ENCODE assay signal across 12 cellular contexts in genomic region chr1:51973587-51974474, GRCh38. TPM values are rescaled to one million over a fixed set of nuclear protein-coding genes. Genes with fewer than 3 reads are reported as not detected.
A peak's percentile ranks its signal among the peaks of the same experiment; 100 is the strongest.
DNase-seq lines count a peak whose midpoint lies in the region; ATAC-seq and TF ChIP-seq lines count a peak whose summit lies in the region.
"Had no signal": no experiment of that assay in that cellular context is flagged by ENCODE, and none has a peak within 500 bp of the region (broad histone marks: within the 10 kb centered on the region; RNA-seq: fewer than 3 reads in every experiment).

No MANE protein-coding gene starts in this region.

- DNase-seq in activated CD8-positive, alpha-beta memory T cell treated with anti-CD3 and anti-CD28 coated beads, Interleukin-2, amount 10 ng/mL, durations not matched to agents 7 days and 5 days: no peak
- DNase-seq in activated CD8-positive, alpha-beta memory T cell treated with anti-CD3 and anti-CD28 coated beads, Interleukin-2, amount 50 U/mL, for 48 hours: no peak
- peak; percentile 85 for DNase-seq in NCI-H146 (lab: John Stamatoyannopoulos, UW)
- no peak for DNase-seq in stimulated activated naive B cell treated with anti-CD40 and anti-IgM and Interleukin-4, amounts not matched to agents 10 μg/mL and 1 μg/mL and 100 μg/mL, for 72 hours
- no peak for DNase-seq in Peyer's patch
- DNase-seq: H9, left ventricle myocardium inferior, MV-4-11 had no signal

- H3K36me3 ChIP-seq in Peyer's patch: no peaks in the 10 kb centered on the region
- H3K36me3 ChIP-seq: left ventricle myocardium inferior had no signal

- no peaks in the 10 kb centered on the region for H3K9me3 Mint-ChIP-seq in activated CD8-positive, alpha-beta memory T cell treated with anti-CD3 and anti-CD28 coated beads, Interleukin-2, amount 10 ng/mL, durations not matched to agents 7 days and 5 days (ENCODE audit: low read depth)
- H3K9me3 Mint-ChIP-seq in activated T-helper 17 cell treated with anti-CD3 and anti-CD28 coated beads, Interleukin-2, amount 50 U/mL, for 72 hours: no peaks in the 10 kb centered on the region
- H3K9me3 Mint-ChIP-seq in stimulated activated naive B cell treated with anti-CD40 and anti-IgM and Interleukin-4, amounts not matched to agents 10 μg/mL and 1 μg/mL and 100 μg/mL, for 72 hours: no peaks in the 10 kb centered on the region
- H3K9me3 Mint-ChIP-seq: H9 had no signal

- H3K27me3 ChIP-seq in Peyer's patch: no peaks in the 10 kb centered on the region

- H3K4me1 Mint-ChIP-seq in activated CD8-positive, alpha-beta memory T cell treated with anti-CD3 and anti-CD28 coated beads, Interleukin-2, amount 10 ng/mL, durations not matched to agents 7 days and 5 days: peaks cover 7% of the 10 kb centered on the region
- no peaks in the 10 kb centered on the region for H3K4me1 Mint-ChIP-seq in activated T-helper 17 cell treated with anti-CD3 and anti-CD28 coated beads, Interleukin-2, amount 50 U/mL, for 72 hours
- peaks cover 4 to 11% of the 10 kb centered on the region in 2 donors for H3K4me1 Mint-ChIP-seq in stimulated activated naive B cell treated with anti-CD40 and anti-IgM and Interleukin-4, amounts not matched to agents 10 μg/mL and 1 μg/mL and 100 μg/mL, for 72 hours
- H3K4me1 Mint-ChIP-seq: H9 had no signal

- no peak overlapping the region for H3K4me3 ChIP-seq in Peyer's patch
- H3K4me3 ChIP-seq: left ventricle myocardium inferior had no signal

- peaks cover 6% of the 10 kb centered on the region for H3K27me3 Mint-ChIP-seq in activated CD8-positive, alpha-beta memory T cell treated with anti-CD3 and anti-CD28 coated beads, Interleukin-2, amount 10 ng/mL, durations not matched to agents 7 days and 5 days
- H3K27me3 Mint-ChIP-seq in activated T-helper 17 cell treated with anti-CD3 and anti-CD28 coated beads, Interleukin-2, amount 50 U/mL, for 72 hours: peaks cover 4% of the 10 kb centered on the region
- peaks cover 11 to 14% of the 10 kb centered on the region in 2 donors for H3K27me3 Mint-ChIP-seq in stimulated activated naive B cell treated with anti-CD40 and anti-IgM and Interleukin-4, amounts not matched to agents 10 μg/mL and 1 μg/mL and 100 μg/mL, for 72 hours

- no peak overlapping the region for H3K4me3 Mint-ChIP-seq in activated CD8-positive, alpha-beta memory T cell treated with anti-CD3 and anti-CD28 coated beads, Interleukin-2, amount 10 ng/mL, durations not matched to agents 7 days and 5 days
- no peak overlapping the region for H3K4me3 Mint-ChIP-seq in activated T-helper 17 cell treated with anti-CD3 and anti-CD28 coated beads, Interleukin-2, amount 50 U/mL, for 72 hours
- H3K4me3 Mint-ChIP-seq in stimulated activated naive B cell treated with anti-CD40 and anti-IgM and Interleukin-4, amounts not matched to agents 10 μg/mL and 1 μg/mL and 100 μg/mL, for 72 hours: no peak overlapping the region
- H3K4me3 Mint-ChIP-seq: H9 had no signal

- H3K9me3 ChIP-seq in Peyer's patch: no peaks in the 10 kb centered on the region
- H3K9me3 ChIP-seq: left ventricle myocardium inferior had no signal

- no peak for ATAC-seq in activated CD8-positive, alpha-beta memory T cell treated with anti-CD3 and anti-CD28 coated beads, Interleukin-2, amount 10 ng/mL, durations not matched to agents 7 days and 5 days
- peak; percentile 53 for ATAC-seq in activated T-helper 17 cell treated with anti-CD3 and anti-CD28 coated beads, Interleukin-2, amount 50 U/mL, for 72 hours (replicated peaks)
- peak; percentile 44 to 55 for ATAC-seq in stimulated activated naive B cell treated with anti-CD40 and anti-IgM and Interleukin-4, amounts not matched to agents 10 μg/mL and 1 μg/mL and 100 μg/mL, for 72 hours (replicated peaks)
- no peak for ATAC-seq in GM21717 (IDR thresholded peaks at IDR 0.05; ENCODE audit: unreplicated experiment)
- ATAC-seq in HG02870 (IDR thresholded peaks at IDR 0.05; ENCODE audit: unreplicated experiment): no peak

- no peak for TF ChIP-seq CTCF in Peyer's patch (IDR thresholded peaks at IDR 0.05)

- no peaks in the 10 kb centered on the region for H3K4me1 ChIP-seq in Peyer's patch
- H3K4me1 ChIP-seq: left ventricle myocardium inferior had no signal

- H3K27ac Mint-ChIP-seq in activated CD8-positive, alpha-beta memory T cell treated with anti-CD3 and anti-CD28 coated beads, Interleukin-2, amount 10 ng/mL, durations not matched to agents 7 days and 5 days: peak overlapping the region; percentile 24
- H3K27ac Mint-ChIP-seq in activated T-helper 17 cell treated with anti-CD3 and anti-CD28 coated beads, Interleukin-2, amount 50 U/mL, for 72 hours: peak overlapping the region; percentile 11
- H3K27ac Mint-ChIP-seq in stimulated activated naive B cell treated with anti-CD40 and anti-IgM and Interleukin-4, amounts not matched to agents 10 μg/mL and 1 μg/mL and 100 μg/mL, for 72 hours: no peak overlapping the region
- H3K27ac Mint-ChIP-seq: H9 had no signal

- TF ChIP-seq POLR2A in Peyer's patch (IDR thresholded peaks at IDR 0.05): no peak

- no peaks in the 10 kb centered on the region for H3K36me3 Mint-ChIP-seq in activated CD8-positive, alpha-beta memory T cell treated with anti-CD3 and anti-CD28 coated beads, Interleukin-2, amount 10 ng/mL, durations not matched to agents 7 days and 5 days
- no peaks in the 10 kb centered on the region for H3K36me3 Mint-ChIP-seq in activated T-helper 17 cell treated with anti-CD3 and anti-CD28 coated beads, Interleukin-2, amount 50 U/mL, for 72 hours (ENCODE audit: low read depth)
- H3K36me3 Mint-ChIP-seq in stimulated activated naive B cell treated with anti-CD40 and anti-IgM and Interleukin-4, amounts not matched to agents 10 μg/mL and 1 μg/mL and 100 μg/mL, for 72 hours: no peaks in the 10 kb centered on the region

- H3K27ac ChIP-seq in Peyer's patch: no peak overlapping the region
- H3K27ac ChIP-seq: left ventricle myocardium inferior, VCaP had no signal

- CTCF ChIA-PET in activated CD8-positive, alpha-beta memory T cell treated with anti-CD3 and anti-CD28 coated beads, Interleukin-2, amount 10 ng/mL, durations not matched to agents 7 days and 5 days (lab: Charles Lee): no interaction called here

RNA-seq across cellular contexts. Expression of gene RAB3B, which starts 16.7 kb away (rescaled TPM):
- under 1 TPM in 1 of 2 experiments, not detected in 1; 0.05 TPM for total RNA-seq in activated CD8-positive, alpha-beta memory T cell treated with anti-CD3 and anti-CD28 coated beads, Interleukin-2, amount 10 ng/mL, durations not matched to agents 7 days and 5 days
- under 1 TPM; 0.26 TPM for total RNA-seq in activated T-helper 17 cell treated with anti-CD3 and anti-CD28 coated beads, Interleukin-2, amount 50 U/mL, for 72 hours
- 1 to 10 TPM in 3 of 4 donors, under 1 TPM in 1; 0.83 to 1.6 (median 1.5) TPM for total RNA-seq in Peyer's patch
- total RNA-seq: left ventricle myocardium inferior had no signal

RNA-seq across cellular contexts. Expression of gene KTI12, which starts 59.8 kb away (rescaled TPM):
- total RNA-seq in activated CD8-positive, alpha-beta memory T cell treated with anti-CD3 and anti-CD28 coated beads, Interleukin-2, amount 10 ng/mL, durations not matched to agents 7 days and 5 days: 10 to 100 TPM; 15.0 to 18.0 TPM
- 10 to 100 TPM in 1 of 2 donors, 1 to 10 TPM in 1; 9.3 to 16.2 TPM for total RNA-seq in activated T-helper 17 cell treated with anti-CD3 and anti-CD28 coated beads, Interleukin-2, amount 50 U/mL, for 72 hours
- total RNA-seq in Peyer's patch: 1 to 10 TPM in 3 of 4 donors, not detected in 1; 7.5 to 9.5 (median 8.9) TPM

Comparison
In these comparisons a context has a peak if more than half of its experiments do, and no peak if none do; other contexts are left out.
1. ATAC-seq: peak in activated T-helper 17 cell treated with anti-CD3 and anti-CD28 coated beads, Interleukin-2, amount 50 U/mL, for 72 hours (single experiment) and stimulated activated naive B cell treated with anti-CD40 and anti-IgM and Interleukin-4, amounts not matched to agents 10 μg/mL and 1 μg/mL and 100 μg/mL, for 72 hours (2 of 2); none in activated CD8-positive, alpha-beta memory T cell treated with anti-CD3 and anti-CD28 coated beads, Interleukin-2, amount 10 ng/mL, durations not matched to agents 7 days and 5 days (single experiment), GM21717 (single experiment) and HG02870 (single experiment).